ENCODE assay signal across 27 cellular contexts in genomic region chr7:3179456-3179855, GRCh38.
"Had no signal": no experiment of that assay in that cellular context is flagged by ENCODE, and none has a peak within 500 bp of the region (broad histone marks: within the 10 kb centered on the region; RNA-seq: fewer than 3 reads in every experiment).

No MANE protein-coding gene starts in this region.

- H3K27ac ChIP-seq: ascending aorta, body of pancreas, SK-N-MC, VCaP had no signal

- H3K4me3 Mint-ChIP-seq: activated CD4-positive, alpha-beta memory T cell treated with anti-CD3 and anti-CD28 coated beads for 36 hours; activated CD4-positive, alpha-beta T cell treated with anti-CD3 and anti-CD28 coated beads, Interleukin-2, amount 10 ng/mL, durations not matched to agents 7 days and 5 days; activated naive CD8-positive, alpha-beta T cell treated with anti-CD3 and anti-CD28 coated beads, Interleukin-2, amount 50 U/mL, for 24 hours; activated T-cell treated with anti-CD3 and anti-CD28 coated beads, Interleukin-2, amount 50 U/mL, for 4 hours; T-cell had no signal

- DNase-seq: activated CD4-positive, alpha-beta memory T cell treated with anti-CD3 and anti-CD28 coated beads for 36 hours; activated CD4-positive, alpha-beta T cell treated with anti-CD3 and anti-CD28 coated beads, Interleukin-2, amount 10 ng/mL, durations not matched to agents 7 days and 5 days; activated CD4-positive, CD25-positive, alpha-beta regulatory T cell; activated CD8-positive, alpha-beta memory T cell treated with anti-CD3 and anti-CD28 coated beads for 24 hours; activated effector memory CD4-positive, alpha-beta T cell treated with anti-CD3 and anti-CD28 coated beads, Interleukin-2, amount 50 U/mL, for 16 hours; activated naive CD4-positive, alpha-beta T cell treated with Interleukin-2 at 50 U/mL for 16 hours; activated naive CD8-positive, alpha-beta T cell treated with anti-CD3 and anti-CD28 coated beads, Interleukin-2, amount 50 U/mL, for 24 hours; activated T-cell treated with anti-CD3 and anti-CD28 coated beads, Interleukin-2, amount 50 U/mL, for 4 hours; amniotic stem cell; body of pancreas; central memory CD4-positive, alpha-beta T cell; MM.1S; NCI-H1105 treated with DMSO at 0.1 percent for 48 hours; NCI-H1436 treated with DMSO at 0.1 percent for 48 hours; NCI-H187; NCI-H2081; NCI-H446; NCI-H524; PC-3; T-cell; T-helper 2 cell; T1000 had no signal

- H3K9me3 ChIP-seq: ascending aorta, body of pancreas had no signal

- H3K27me3 ChIP-seq: ascending aorta, body of pancreas had no signal

- H3K4me1 Mint-ChIP-seq: activated CD4-positive, alpha-beta T cell treated with anti-CD3 and anti-CD28 coated beads, Interleukin-2, amount 10 ng/mL, durations not matched to agents 7 days and 5 days; activated naive CD8-positive, alpha-beta T cell treated with anti-CD3 and anti-CD28 coated beads, Interleukin-2, amount 50 U/mL, for 24 hours; T-cell had no signal

- H3K36me3 Mint-ChIP-seq: activated CD4-positive, alpha-beta memory T cell treated with anti-CD3 and anti-CD28 coated beads for 36 hours; activated naive CD4-positive, alpha-beta T cell treated with anti-CD3 and anti-CD28 coated beads, Interleukin-2, amount 50 U/mL, for 72 hours; T-cell had no signal

- FAIRE-seq: bronchial epithelial cell had no signal

- H3K4me1 ChIP-seq: ascending aorta had no signal

- H3K4me3 ChIP-seq: ascending aorta, body of pancreas, SK-N-MC had no signal

- ATAC-seq: activated naive CD4-positive, alpha-beta T cell treated with anti-CD3 and anti-CD28 coated beads, Interleukin-2, amount 50 U/mL, for 72 hours; activated naive CD8-positive, alpha-beta T cell treated with anti-CD3 and anti-CD28 coated beads, Interleukin-2, amount 50 U/mL, for 24 hours; activated T-cell treated with anti-CD3 and anti-CD28 coated beads, Interleukin-2, amount 50 U/mL, for 4 hours; body of pancreas; PC-3; T-cell had no signal

- H3K36me3 ChIP-seq: ascending aorta had no signal

- H3K27ac Mint-ChIP-seq: activated CD4-positive, alpha-beta memory T cell treated with anti-CD3 and anti-CD28 coated beads for 36 hours; activated CD4-positive, alpha-beta T cell treated with anti-CD3 and anti-CD28 coated beads, Interleukin-2, amount 10 ng/mL, durations not matched to agents 7 days and 5 days; activated naive CD4-positive, alpha-beta T cell treated with anti-CD3 and anti-CD28 coated beads, Interleukin-2, amount 50 U/mL, for 72 hours; activated naive CD8-positive, alpha-beta T cell treated with anti-CD3 and anti-CD28 coated beads, Interleukin-2, amount 50 U/mL, for 24 hours; T-cell had no signal

- H3K27me3 Mint-ChIP-seq: activated CD4-positive, alpha-beta memory T cell treated with anti-CD3 and anti-CD28 coated beads for 36 hours; activated naive CD8-positive, alpha-beta T cell treated with anti-CD3 and anti-CD28 coated beads, Interleukin-2, amount 50 U/mL, for 24 hours had no signal

- H3K9me3 Mint-ChIP-seq: activated CD4-positive, alpha-beta T cell treated with anti-CD3 and anti-CD28 coated beads, Interleukin-2, amount 10 ng/mL, durations not matched to agents 7 days and 5 days; activated naive CD4-positive, alpha-beta T cell treated with anti-CD3 and anti-CD28 coated beads, Interleukin-2, amount 50 U/mL, for 72 hours; activated naive CD8-positive, alpha-beta T cell treated with anti-CD3 and anti-CD28 coated beads, Interleukin-2, amount 50 U/mL, for 24 hours; activated T-cell treated with anti-CD3 and anti-CD28 coated beads, Interleukin-2, amount 50 U/mL, for 4 hours had no signal
